ENCODE assay signal across 24 cellular contexts in the genomic region with DNA sequence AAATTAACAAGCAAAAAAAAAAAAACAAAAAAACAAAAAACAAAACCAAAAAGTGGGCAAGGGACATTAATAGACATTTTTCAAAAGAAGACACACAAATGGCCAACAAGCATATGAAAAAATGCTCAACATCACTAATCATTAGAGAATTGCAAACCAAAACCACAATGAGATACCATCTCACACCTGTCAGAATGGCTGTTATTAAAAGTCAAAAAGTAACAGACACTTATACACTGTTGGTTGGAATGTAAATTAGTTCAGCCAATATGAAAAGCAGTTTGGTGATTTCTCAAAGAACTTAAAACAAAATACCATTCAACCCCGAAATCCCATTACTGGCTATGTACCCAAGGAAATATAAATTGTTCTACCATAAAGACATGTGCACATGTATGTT.
DNase-seq lines count a peak whose midpoint lies in the region; ATAC-seq and TF ChIP-seq lines count a peak whose summit lies in the region.
"Had no signal": no experiment of that assay in that cellular context is flagged by ENCODE, and none has a peak within 500 bp of the region (broad histone marks: within the 10 kb centered on the region; RNA-seq: fewer than 3 reads in every experiment).

No MANE protein-coding gene starts in this region.

- CTCF ChIA-PET in SK-N-SH (lab: Yijun Ruan, JAX), result no interaction called here

- peaks cover 0 to 3% of the 10 kb centered on the region in 2 experiments; a peak in 2 of 4 replicates for H3K4me1 ChIP-seq in SK-N-SH (ENCODE audit: control insufficient read depth in 1 of 2, insufficient read depth in 2 of 2, low read depth in 1 of 2, low read length in 1 of 2)
- peaks cover 85% of the 10 kb centered on the region for H3K4me1 ChIP-seq in SJCRH30
- peaks cover 19% of the 10 kb centered on the region for H3K4me1 ChIP-seq in lower lobe of right lung

- peaks cover 18% of the 10 kb centered on the region for H3F3A ChIP-seq in SK-N-SH (replicated peaks; ENCODE audit: insufficient read depth)

- H3K9me3 ChIP-seq in SK-N-SH (no peaks in the 10 kb centered on the region), SJCRH30 (replicated peaks) (no peaks in the 10 kb centered on the region), lower lobe of right lung (no peaks in the 10 kb centered on the region)
- H3K9me3 ChIP-seq: Caco-2 had no signal

- H3K27me3 ChIP-seq in SK-N-SH (ENCODE audit: insufficient read depth) (no peaks in the 10 kb centered on the region), SJCRH30 (no peaks in the 10 kb centered on the region), lower lobe of right lung (ENCODE audit: low read depth) (no peaks in the 10 kb centered on the region)
- H3K27me3 ChIP-seq: BLaER1 treated with 17β-estradiol and CSF1 and Interleukin-3, amounts not matched to agents 10 nM and 100 nM had no signal

- H3K27ac ChIP-seq in SK-N-SH (ENCODE audit: low read depth in 2 of 2, low read length in 1 of 2) (no peak overlapping the region), SJCRH30 (peak overlapping the region; percentile 81), lower lobe of right lung (no peak overlapping the region)
- H3K27ac ChIP-seq: 22Rv1; BLaER1 treated with 17β-estradiol and CSF1 and Interleukin-3, amounts not matched to agents 10 nM and 100 nM had no signal

- 84% methylated on average over 1 of the region's 1 CpG for WGBS in SK-N-SH (ENCODE audit: low lambda C conversion rate)

- no peak overlapping the region for H2AFZ ChIP-seq in SK-N-SH (ENCODE audit: low read depth)

- no peak for TF ChIP-seq RAD21 in SK-N-SH (IDR thresholded peaks at IDR 0.05; ENCODE audit: low read length)

- no peak for DNase-seq in SK-N-SH
- peak in 1 of 2 experiments; percentile 57 for DNase-seq in SJCRH30
- no peak for DNase-seq in NCI-H2029 (lab: John Stamatoyannopoulos, UW)
- no peak for DNase-seq in lower lobe of right lung
- no peak for DNase-seq in NCI-H1105 (lab: John Stamatoyannopoulos, UW)
- DNase-seq: ACHN; Caco-2; CD4-positive, alpha-beta memory T cell; DMS 273 treated with DMSO at 0.1 percent for 48 hours; DMS79 treated with DMSO at 0.1 percent for 48 hours; MM.1S; NCI-H1048; NCI-H1436; NCI-H2029 treated with DMSO at 0.1 percent for 48 hours; NCI-H226; NCI-H524; PC-3; Right ventricle myocardium superior had no signal

- ATAC-seq in SK-N-SH treated with all-trans-retinoic acid at 6 μM for 48 hours (no peak), GM19463 (IDR thresholded peaks at IDR 0.05; ENCODE audit: unreplicated experiment) (peak; percentile 43), HG03378 (IDR thresholded peaks at IDR 0.05; ENCODE audit: unreplicated experiment) (peak; percentile 67), lower lobe of right lung (no peak)
- ATAC-seq: GM12878, PC-3 had no signal

- intact Hi-C loops in lower lobe of right lung (cut with DNase I), result no loop called here

- H3K9ac ChIP-seq in SK-N-SH, result no peak overlapping the region
- H3K9ac ChIP-seq: BLaER1 treated with 17β-estradiol and CSF1 and Interleukin-3, amounts not matched to agents 10 nM and 100 nM had no signal

- H3K36me3 ChIP-seq in SK-N-SH (replicated peaks in 1 of 2; ENCODE audit: control insufficient read depth in 1 of 2, insufficient read depth in 2 of 2, low read length in 1 of 2), result no peaks in the 10 kb centered on the region
- H3K36me3 ChIP-seq in SJCRH30, result no peaks in the 10 kb centered on the region; the same call in 1 of the 2 replicates
- no peaks in the 10 kb centered on the region for H3K36me3 ChIP-seq in lower lobe of right lung
- H3K36me3 ChIP-seq: BLaER1 treated with 17β-estradiol and CSF1 and Interleukin-3, amounts not matched to agents 10 nM and 100 nM had no signal

- H3K4me2 ChIP-seq in SK-N-SH, result no peak overlapping the region
- H3K4me2 ChIP-seq: BLaER1 treated with 17β-estradiol and CSF1 and Interleukin-3, amounts not matched to agents 10 nM and 100 nM had no signal

- TF ChIP-seq CTCF in SK-N-SH (IDR thresholded peaks at IDR 0.05) (no peak), lower lobe of right lung (IDR thresholded peaks at IDR 0.05) (no peak)

- TF ChIP-seq EP300 in SK-N-SH (IDR thresholded peaks at IDR 0.05; ENCODE audit: borderline replicate concordance in 1 of 2, low read depth in 1 of 2, low read length in 1 of 2), result no peak

- H4K20me1 ChIP-seq in SK-N-SH (ENCODE audit: insufficient read depth), result no peaks in the 10 kb centered on the region
- H4K20me1 ChIP-seq: BLaER1 treated with 17β-estradiol and CSF1 and Interleukin-3, amounts not matched to agents 10 nM and 100 nM had no signal

- H3K4me3 ChIP-seq in SK-N-SH (ENCODE audit: low read depth in 2 of 2, low read length in 1 of 2), result no peak overlapping the region
- H3K4me3 ChIP-seq in SJCRH30, result no peak overlapping the region
- H3K4me3 ChIP-seq in lower lobe of right lung, result no peak overlapping the region
- H3K4me3 ChIP-seq: BLaER1 treated with 17β-estradiol and CSF1 and Interleukin-3, amounts not matched to agents 10 nM and 100 nM; GM12878 had no signal

- no peaks in the 10 kb centered on the region for H3K9me2 ChIP-seq in SK-N-SH

- POLR2A ChIA-PET in SK-N-SH (lab: Yijun Ruan, JAX), result no interaction called here

- H3K79me2 ChIP-seq in SK-N-SH (ENCODE audit: insufficient read depth), result no peaks in the 10 kb centered on the region

TF ChIP-seq in SK-N-SH, 30 proteins besides CTCF, POLR2A, EP300 and RAD21:
- no peak for TF ChIP-seq NFIC (IDR thresholded peaks at IDR 0.05; ENCODE audit: borderline replicate concordance)
- peak; percentile 33 for TF ChIP-seq TCF12 (IDR thresholded peaks at IDR 0.05)
- TF ChIP-seq MEF2A (IDR thresholded peaks at IDR 0.05; ENCODE audit: borderline replicate concordance, low read depth), result no peak
- no peak for TF ChIP-seq RFX5 (IDR thresholded peaks at IDR 0.05; ENCODE audit: low read length)
- TF ChIP-seq FOSL2 (IDR thresholded peaks at IDR 0.05; ENCODE audit: borderline replicate concordance, low read depth), result no peak
- 0 out of 2 replicates have a peak, but pooled peaks have one; percentile 13 for TF ChIP-seq PBX3 (IDR thresholded peaks at IDR 0.05)

TF ChIP-seq in SK-N-SH treated with all-trans-retinoic acid at 6 μM for 48 hours, 23 proteins besides CTCF, POLR2A, EP300 and RAD21:
- TF ChIP-seq SNAI2 (CRISPR knock-in tag; IDR thresholded peaks at IDR 0.05), result no peak
- TF ChIP-seq, protein P1, sequence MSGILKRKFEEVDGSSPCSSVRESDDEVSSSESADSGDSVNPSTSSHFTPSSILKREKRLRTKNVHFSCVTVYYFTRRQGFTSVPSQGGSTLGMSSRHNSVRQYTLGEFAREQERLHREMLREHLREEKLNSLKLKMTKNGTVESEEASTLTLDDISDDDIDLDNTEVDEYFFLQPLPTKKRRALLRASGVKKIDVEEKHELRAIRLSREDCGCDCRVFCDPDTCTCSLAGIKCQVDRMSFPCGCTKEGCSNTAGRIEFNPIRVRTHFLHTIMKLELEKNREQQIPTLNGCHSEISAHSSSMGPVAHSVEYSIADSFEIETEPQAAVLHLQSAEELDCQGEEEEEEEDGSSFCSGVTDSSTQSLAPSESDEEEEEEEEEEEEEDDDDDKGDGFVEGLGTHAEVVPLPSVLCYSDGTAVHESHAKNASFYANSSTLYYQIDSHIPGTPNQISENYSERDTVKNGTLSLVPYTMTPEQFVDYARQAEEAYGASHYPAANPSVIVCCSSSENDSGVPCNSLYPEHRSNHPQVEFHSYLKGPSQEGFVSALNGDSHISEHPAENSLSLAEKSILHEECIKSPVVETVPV (CRISPR knock-in tag; IDR thresholded peaks at IDR 0.05), result no peak
- no peak for TF ChIP-seq OSR1 (CRISPR knock-in tag; IDR thresholded peaks at IDR 0.05)
- no peak for TF ChIP-seq GLIS3 (CRISPR knock-in tag; IDR thresholded peaks at IDR 0.05)
- TF ChIP-seq ZFP30 (CRISPR knock-in tag; IDR thresholded peaks at IDR 0.05), result no peak
- no peak for TF ChIP-seq TCF4 (CRISPR knock-in tag; IDR thresholded peaks at IDR 0.05; ENCODE audit: borderline replicate concordance)

Comparison
In these comparisons a context has a peak if more than half of its experiments do, and no peak if none do; other contexts are left out.
1. ATAC-seq: peak in GM19463 (single experiment) and HG03378 (single experiment); none in SK-N-SH treated with all-trans-retinoic acid at 6 μM for 48 hours (single experiment) and lower lobe of right lung (0 of 2).